19 cellular contexts compared by ENCODE assay signal in genomic region chr6:101477436-101477835, GRCh38.
"Had no signal": no experiment of that assay in that cellular context is flagged by ENCODE, and none has a peak within 500 bp of the region (broad histone marks: within the 10 kb centered on the region; RNA-seq: fewer than 3 reads in every experiment).

No MANE protein-coding gene starts in this region.

- H3K27ac ChIP-seq: ascending aorta, gastroesophageal sphincter, prostate gland, right atrium auricular region, tibial nerve had no signal

- H3K36me3 ChIP-seq: ascending aorta, gastroesophageal sphincter, prostate gland, right atrium auricular region, tibial nerve had no signal

- ATAC-seq: gastroesophageal sphincter, mucosa of descending colon had no signal

- FAIRE-seq: urothelium cell line had no signal

- H3K4me3 ChIP-seq: ascending aorta, gastroesophageal sphincter, mucosa of descending colon, prostate gland, right atrium auricular region, tibial nerve had no signal

- DNase-seq: activated CD4-positive, CD25-positive, alpha-beta regulatory T cell treated with anti-CD3 and anti-CD28 coated beads, Interleukin-2, amount 50 U/mL, for 72 hours; activated CD8-positive, alpha-beta memory T cell treated with anti-CD3 and anti-CD28 coated beads for 24 hours; activated CD8-positive, alpha-beta memory T cell treated with anti-CD3 and anti-CD28 coated beads, Interleukin-2, amount 50 U/mL, for 48 hours; activated effector memory CD4-positive, alpha-beta T cell treated with anti-CD3 and anti-CD28 coated beads, Interleukin-2, amount 50 U/mL, for 16 hours; activated naive CD4-positive, alpha-beta T cell treated with anti-CD3 and anti-CD28 coated beads, Interleukin-2, amount 50 U/mL, for 16 hours; activated T-cell treated with anti-CD3 and anti-CD28 coated beads, Interleukin-2, amount 50 U/mL, for 48 hours; effector CD4-positive, alpha-beta T cell; mesenchymal stem cell; mucosa of descending colon; naive B cell; stimulated activated CD4-positive, alpha-beta T cell treated with anti-CD3 and anti-CD28 coated beads, Interleukin-12 subunit alpha, Interleukin-12 subunit beta, amount 100 ng/mL, for 4 hours; stimulated activated CD4-positive, alpha-beta T cell treated with anti-CD3 and anti-CD28 coated beads, Interleukin-1b, Interleukin-23, amount 100 ng/mL, for 48 hours; T1000 had no signal

- H3K9me3 ChIP-seq: ascending aorta, gastroesophageal sphincter, mucosa of descending colon, prostate gland, right atrium auricular region, tibial nerve had no signal
